28 cellular contexts compared by ENCODE assay signal in genomic region chr5:33766023-33766422, GRCh38.
DNase-seq lines count a peak whose midpoint lies in the region; ATAC-seq, FAIRE-seq and TF ChIP-seq lines count a peak whose summit lies in the region.
"Had no signal": no experiment of that assay in that cellular context is flagged by ENCODE, and none has a peak within 500 bp of the region (broad histone marks: within the 10 kb centered on the region; RNA-seq: fewer than 3 reads in every experiment).

No MANE protein-coding gene starts in this region.

- DNase-seq in GM18507 (ENCODE audit: extremely low spot score, insufficient read length, low read depth): no peak
- no peak for DNase-seq in HTR-8/SVneo (ENCODE audit: insufficient read length, low spot score)
- DNase-seq in SK-N-DZ (ENCODE audit: low spot score): peak; percentile 88
- no peak for DNase-seq in keratinocyte (ENCODE audit: low read depth, low spot score)
- no peak for DNase-seq in endothelial cell (ENCODE audit: low spot score)
- no peak for DNase-seq in psoas muscle
- DNase-seq: Caco-2; CD8-positive, alpha-beta T cell; DMS 273 treated with DMSO at 0.1 percent for 48 hours; DMS79; EL; GDM1; H7; NCI-H1092; NCI-H1417 treated with DMSO at 0.1 percent for 48 hours; NCI-H1694 treated with DMSO at 0.1 percent for 48 hours; NCI-H2081; NCI-H226; NCI-H510A; NCI-H69; Right ventricle myocardium superior; T-cell had no signal

- TF ChIP-seq CTCF in keratinocyte (optimal IDR thresholded peaks at IDR 0.05 in 1 of 3, IDR thresholded peaks at IDR 0.05 in 1 of 3, conservative IDR thresholded peaks at IDR 0.05 in 1 of 3; ENCODE audit: extremely low read depth in 1 of 3, insufficient read depth in 2 of 3, low read length in 3 of 3): no peak
- TF ChIP-seq CTCF in endothelial cell (IDR thresholded peaks at IDR 0.05; ENCODE audit: unreplicated experiment): no peak
- TF ChIP-seq CTCF in psoas muscle (IDR thresholded peaks at IDR 0.05): no peak

- WGBS in psoas muscle, 3 donors: 59 to 66% (median 59%) methylated on average over 2 of the region's 2 CpGs

- no peak overlapping the region for H3K27ac Mint-ChIP-seq in endothelial cell (ENCODE audit: unreplicated experiment)
- H3K27ac Mint-ChIP-seq: B cell; CD8-positive, alpha-beta T cell; T-cell had no signal

- H3K27ac ChIP-seq in keratinocyte (ENCODE audit: control insufficient read depth, insufficient read depth, low read length) (no peak overlapping the region), psoas muscle (no peak overlapping the region)
- H3K27ac ChIP-seq: C4-2B, SJSA1 had no signal

- H3K4me1 ChIP-seq in keratinocyte (ENCODE audit: control insufficient read depth, extremely low read depth, insufficient read depth, low read length) (no peaks in the 10 kb centered on the region), psoas muscle (no peaks in the 10 kb centered on the region)
- H3K4me1 ChIP-seq: Caco-2 had no signal

- no peaks in the 10 kb centered on the region for H3K9me1 ChIP-seq in keratinocyte (ENCODE audit: control insufficient read depth, extremely low read depth, insufficient read depth, low read length)

- H4K20me1 ChIP-seq in keratinocyte (ENCODE audit: control insufficient read depth, extremely low read depth, insufficient read depth, low read length): no peaks in the 10 kb centered on the region

- no peaks in the 10 kb centered on the region for H3K79me2 ChIP-seq in keratinocyte (ENCODE audit: control insufficient read depth, insufficient read depth, low read length)

- H3K9me3 ChIP-seq in keratinocyte (ENCODE audit: control insufficient read depth, low read depth, low read length) (no peaks in the 10 kb centered on the region), psoas muscle (no peaks in the 10 kb centered on the region)
- H3K9me3 ChIP-seq: Caco-2, SJSA1 had no signal

- H3K36me3 Mint-ChIP-seq in endothelial cell (ENCODE audit: low read depth, unreplicated experiment): no peaks in the 10 kb centered on the region
- H3K36me3 Mint-ChIP-seq: CD8-positive, alpha-beta T cell; T-cell had no signal

- H3K4me1 Mint-ChIP-seq in endothelial cell (ENCODE audit: unreplicated experiment): peaks cover 31% of the 10 kb centered on the region
- H3K4me1 Mint-ChIP-seq: B cell, T-cell had no signal

- H3K9ac ChIP-seq in keratinocyte (ENCODE audit: control insufficient read depth, extremely low read depth, insufficient read depth, low read length): no peak overlapping the region

- H3K4me3 Mint-ChIP-seq in endothelial cell (ENCODE audit: unreplicated experiment): no peak overlapping the region
- H3K4me3 Mint-ChIP-seq: B cell; CD8-positive, alpha-beta T cell; T-cell had no signal

- FAIRE-seq in GM18507 (lab: Jason Lieb, UNC): peak; percentile 9
- FAIRE-seq in HTR-8/SVneo (lab: Jason Lieb, UNC): peak; percentile 88
- FAIRE-seq in keratinocyte (lab: Jason Lieb, UNC): no peak
- FAIRE-seq: GM12892, GM19239 had no signal

- no peak overlapping the region for H3K4me3 ChIP-seq in keratinocyte (ENCODE audit: control insufficient read depth in 2 of 3, extremely low read depth in 1 of 3, insufficient read depth in 2 of 3, low read depth in 1 of 3, low read length in 3 of 3)
- no peak overlapping the region for H3K4me3 ChIP-seq in psoas muscle
- H3K4me3 ChIP-seq: SJSA1 had no signal

- dilution Hi-C loops in keratinocyte (cut with MboI; ENCODE audit: extremely low pct_ligation_motif_present, low sequenced_read_pairs): no loop called here

- peaks cover 2% of the 10 kb centered on the region for H3K27me3 Mint-ChIP-seq in endothelial cell (ENCODE audit: unreplicated experiment)

- ATAC-seq in psoas muscle (no peak), HG02870 (IDR thresholded peaks at IDR 0.05; ENCODE audit: unreplicated experiment) (no peak)
- ATAC-seq: CD8-positive, alpha-beta T cell; T-cell had no signal

- H2AFZ ChIP-seq in keratinocyte (ENCODE audit: control insufficient read depth, low read length): peak overlapping the region; percentile 19

- H3K4me2 ChIP-seq in keratinocyte (ENCODE audit: control insufficient read depth, extremely low read depth, insufficient read depth, low read depth, low read length): no peak overlapping the region

- H3K36me3 ChIP-seq in keratinocyte (ENCODE audit: control insufficient read depth in 2 of 2, extremely low read depth in 1 of 2, insufficient read depth in 2 of 2, low read length in 2 of 2) (no peaks in the 10 kb centered on the region), psoas muscle (ENCODE audit: insufficient read depth in 1 of 2, low read depth in 1 of 2) (no peaks in the 10 kb centered on the region)
- H3K36me3 ChIP-seq: SJSA1 had no signal

- no peaks in the 10 kb centered on the region for H3K27me3 ChIP-seq in keratinocyte (ENCODE audit: control insufficient read depth, extremely low read depth, insufficient read depth, low read length)
- H3K27me3 ChIP-seq in psoas muscle (ENCODE audit: insufficient read depth in 3 of 3, low read length in 2 of 3): no peaks in the 10 kb centered on the region
- H3K27me3 ChIP-seq: SJSA1 had no signal

- intact Hi-C loops in psoas muscle (cut with DNase I): no loop called here

- H3K9me3 Mint-ChIP-seq in endothelial cell (ENCODE audit: unreplicated experiment): no peaks in the 10 kb centered on the region
- H3K9me3 Mint-ChIP-seq: CD8-positive, alpha-beta T cell; T-cell had no signal
